31 cellular contexts compared by ENCODE assay signal in genomic region chr1:179287946-179288345, GRCh38. TPM values are rescaled to one million over a fixed set of nuclear protein-coding genes. Genes with fewer than 3 reads are reported as not detected.
DNase-seq lines count a peak whose midpoint lies in the region; ATAC-seq and TF ChIP-seq lines count a peak whose summit lies in the region.
"Had no signal": no experiment of that assay in that cellular context is flagged by ENCODE, and none has a peak within 500 bp of the region (broad histone marks: within the 10 kb centered on the region; RNA-seq: fewer than 3 reads in every experiment).

No MANE protein-coding gene starts in this region.

- no peak for ATAC-seq in PC-3
- ATAC-seq: CD8-positive, alpha-beta T cell; stimulated activated naive CD8-positive, alpha-beta T cell treated with anti-CD3 and anti-CD28 coated beads, Interleukin-15, amount 100 ng/mL, for 72 hours had no signal

- in situ Hi-C loops in ACHN (cut with HindIII; ENCODE audit: low pct_ligation_motif_present, low pct_unique_long_range_greater_than_20kb, low sequenced_read_pairs) (no loop called here), HAP-1 (cut with MboI; ENCODE audit: low sequenced_read_pairs) (no loop called here)

- peak; percentile 28 for DNase-seq in ACHN
- DNase-seq in PC-3: peak; percentile 44
- DNase-seq in kidney tubule cell (ENCODE audit: low spot score): peak; percentile 80
- no peak for DNase-seq in GF-D8 (lab: John Stamatoyannopoulos, UW)
- no peak for DNase-seq in HAP-1 (ENCODE audit: low spot score in 2 of 2)
- no peak for DNase-seq in activated CD4-positive, alpha-beta memory T cell treated with anti-CD3 and anti-CD28 coated beads for 36 hours
- DNase-seq in effector CD4-positive, alpha-beta T cell: no peak
- DNase-seq: activated CD4-positive, alpha-beta T cell treated with anti-CD3 and anti-CD28 coated beads for 4 hours; activated CD8-positive, alpha-beta memory T cell treated with anti-CD3 and anti-CD28 coated beads for 24 hours; activated effector memory CD4-positive, alpha-beta T cell treated with anti-CD3 and anti-CD28 coated beads, Interleukin-2, amount 50 U/mL, for 16 hours; activated naive CD8-positive, alpha-beta T cell treated with anti-CD3 and anti-CD28 coated beads for 36 hours; activated T-cell treated with anti-CD3 and anti-CD28 coated beads, Interleukin-2, amount 50 U/mL, for 1 hour; CD8-positive, alpha-beta T cell; central memory CD4-positive, alpha-beta T cell; dermis blood vessel endothelial cell; DMS79; GDM1; Karpas-422; MV-4-11; naive B cell; NCI-H1436 treated with DMSO at 0.1 percent for 48 hours; NCI-H2107; NCI-H446; nucleus accumbens; Right ventricle myocardium superior; stimulated activated CD8-positive, alpha-beta memory T cell treated with anti-CD3 and anti-CD28 coated beads, Interleukin-4, amount 100 ng/mL, for 48 hours; stimulated activated naive CD8-positive, alpha-beta T cell treated with anti-CD3 and anti-CD28 coated beads, Interleukin-15, amount 100 ng/mL, for 72 hours; tibial artery had no signal

- CTCF ChIA-PET in PC-3 (lab: Charles Lee): interaction anchor here (0.6 kb wide), 1 partner anchor 603 kb away, joined by 4 read pairs; no protein-coding TSS in a partner anchor
- CTCF ChIA-PET in activated CD4-positive, alpha-beta memory T cell treated with anti-CD3 and anti-CD28 coated beads for 36 hours (lab: Charles Lee): no interaction called here

- no peak overlapping the region for H3K27ac ChIP-seq in PC-3 (ENCODE audit: low read length)
- H3K27ac ChIP-seq: skin epidermis, tibial artery had no signal

- peaks cover 18% of the 10 kb centered on the region for H3K4me1 ChIP-seq in PC-3 (ENCODE audit: insufficient read depth, low read length)
- H3K4me1 ChIP-seq in HAP-1: peaks cover 3% of the 10 kb centered on the region; the same call in 1 of the 2 replicates

- H2AFZ ChIP-seq in PC-3 (ENCODE audit: low read length): no peak overlapping the region

- no peaks in the 10 kb centered on the region for H3K9me2 ChIP-seq in PC-3 (replicated peaks; ENCODE audit: low read length)

- no peak for TF ChIP-seq CTCF in PC-3 (conservative IDR thresholded peaks at IDR 0.05; ENCODE audit: low read depth, low read length)
- TF ChIP-seq CTCF in nephron (IDR thresholded peaks at IDR 0.05; ENCODE audit: unreplicated experiment in 3 of 3): no peak

- no TSS peak for BruUV-seq in PC-3 (replicated peaks; lab: Mats Ljungman, UMichigan)

- H3K4me3 Mint-ChIP-seq in nephron: no peak overlapping the region
- no peak overlapping the region for H3K4me3 Mint-ChIP-seq in activated CD4-positive, alpha-beta memory T cell treated with anti-CD3 and anti-CD28 coated beads for 36 hours
- H3K4me3 Mint-ChIP-seq: activated naive CD8-positive, alpha-beta T cell treated with anti-CD3 and anti-CD28 coated beads for 36 hours; CD8-positive, alpha-beta T cell; naive B cell; stimulated activated naive CD8-positive, alpha-beta T cell treated with anti-CD3 and anti-CD28 coated beads, Interleukin-15, amount 100 ng/mL, for 72 hours; T-helper 2 cell treated with Interferon-gamma antibody and Interleukin-4, amounts not matched to agents 5 μg/mL and 100 μg/mL, for 36 hours had no signal

- no peaks in the 10 kb centered on the region for H3K79me2 ChIP-seq in PC-3 (ENCODE audit: low read length)

- no peak overlapping the region for H3K4me3 ChIP-seq in PC-3 (ENCODE audit: low read length)
- no peak overlapping the region for H3K4me3 ChIP-seq in HAP-1
- H3K4me3 ChIP-seq: skin epidermis, tibial artery had no signal

- H3K27me3 ChIP-seq in PC-3 (ENCODE audit: low read length): no peaks in the 10 kb centered on the region
- no peaks in the 10 kb centered on the region for H3K27me3 ChIP-seq in HAP-1 (ENCODE audit: low read depth)
- H3K27me3 ChIP-seq: tibial artery had no signal

- H3K4me2 ChIP-seq in PC-3 (ENCODE audit: low read length): peak overlapping the region; percentile 47

- H3K36me3 ChIP-seq in PC-3 (ENCODE audit: low read depth, low read length): no peaks in the 10 kb centered on the region
- H3K36me3 ChIP-seq in HAP-1 (replicated peaks): no peaks in the 10 kb centered on the region
- H3K36me3 ChIP-seq: tibial artery had no signal

- no peak overlapping the region for H3K9ac ChIP-seq in PC-3 (ENCODE audit: low read length)

- H3K27me3 Mint-ChIP-seq in nephron (ENCODE audit: low read depth): no peaks in the 10 kb centered on the region
- H3K27me3 Mint-ChIP-seq in activated CD4-positive, alpha-beta memory T cell treated with anti-CD3 and anti-CD28 coated beads for 36 hours: no peaks in the 10 kb centered on the region
- H3K27me3 Mint-ChIP-seq: activated naive CD8-positive, alpha-beta T cell treated with anti-CD3 and anti-CD28 coated beads for 36 hours; stimulated activated naive CD8-positive, alpha-beta T cell treated with anti-CD3 and anti-CD28 coated beads, Interleukin-15, amount 100 ng/mL, for 72 hours had no signal

- intact Hi-C loops in PC-3 (cut with micrococcal nuclease): no loop called here
- intact Hi-C loops in activated CD4-positive, alpha-beta memory T cell treated with anti-CD3 and anti-CD28 coated beads for 36 hours (cut with micrococcal nuclease): no loop called here

- H3K9me3 ChIP-seq in PC-3 (ENCODE audit: low read length) (no peaks in the 10 kb centered on the region), HAP-1 (no peaks in the 10 kb centered on the region)
- H3K9me3 ChIP-seq: tibial artery had no signal

- H3K9me3 Mint-ChIP-seq in nephron: no peaks in the 10 kb centered on the region
- no peaks in the 10 kb centered on the region for H3K9me3 Mint-ChIP-seq in activated CD4-positive, alpha-beta memory T cell treated with anti-CD3 and anti-CD28 coated beads for 36 hours
- H3K9me3 Mint-ChIP-seq: activated naive CD8-positive, alpha-beta T cell treated with anti-CD3 and anti-CD28 coated beads for 36 hours; CD8-positive, alpha-beta T cell; stimulated activated naive CD8-positive, alpha-beta T cell treated with anti-CD3 and anti-CD28 coated beads, Interleukin-15, amount 100 ng/mL, for 72 hours; T-helper 2 cell treated with Interferon-gamma antibody and Interleukin-4, amounts not matched to agents 5 μg/mL and 100 μg/mL, for 36 hours had no signal

- no peaks in the 10 kb centered on the region for H3F3A ChIP-seq in PC-3 (ENCODE audit: low read length, unreplicated experiment)

- POLR2A ChIA-PET in PC-3 (lab: Charles Lee; ENCODE audit: unreplicated experiment): no interaction called here
- POLR2A ChIA-PET in activated CD4-positive, alpha-beta memory T cell treated with anti-CD3 and anti-CD28 coated beads for 36 hours (lab: Charles Lee): no interaction called here

- no peaks in the 10 kb centered on the region for H4K20me1 ChIP-seq in PC-3 (ENCODE audit: low read length)

- no peaks in the 10 kb centered on the region for H3K36me3 Mint-ChIP-seq in nephron (ENCODE audit: low read depth)
- H3K36me3 Mint-ChIP-seq in activated CD4-positive, alpha-beta memory T cell treated with anti-CD3 and anti-CD28 coated beads for 36 hours: no peaks in the 10 kb centered on the region
- H3K36me3 Mint-ChIP-seq: activated naive CD8-positive, alpha-beta T cell treated with anti-CD3 and anti-CD28 coated beads for 36 hours; CD8-positive, alpha-beta T cell; naive B cell had no signal

- H3K27ac Mint-ChIP-seq in nephron: peak overlapping the region; percentile 30 to 40 (median 33)
- no peak overlapping the region for H3K27ac Mint-ChIP-seq in activated CD4-positive, alpha-beta memory T cell treated with anti-CD3 and anti-CD28 coated beads for 36 hours
- H3K27ac Mint-ChIP-seq: activated naive CD8-positive, alpha-beta T cell treated with anti-CD3 and anti-CD28 coated beads for 36 hours; CD8-positive, alpha-beta T cell; naive B cell; stimulated activated naive CD8-positive, alpha-beta T cell treated with anti-CD3 and anti-CD28 coated beads, Interleukin-15, amount 100 ng/mL, for 72 hours; T-helper 2 cell treated with Interferon-gamma antibody and Interleukin-4, amounts not matched to agents 5 μg/mL and 100 μg/mL, for 36 hours had no signal

- no peaks in the 10 kb centered on the region for H3K4me1 Mint-ChIP-seq in nephron
- peaks cover 2% of the 10 kb centered on the region for H3K4me1 Mint-ChIP-seq in activated CD4-positive, alpha-beta memory T cell treated with anti-CD3 and anti-CD28 coated beads for 36 hours (ENCODE audit: low read depth)
- H3K4me1 Mint-ChIP-seq: stimulated activated naive CD8-positive, alpha-beta T cell treated with anti-CD3 and anti-CD28 coated beads, Interleukin-15, amount 100 ng/mL, for 72 hours had no signal

RNA-seq across cellular contexts. Expression of gene SOAT1, which starts 5.7 kb away (rescaled TPM):
- total RNA-seq in PC-3 (2014; rRNA removed): 8.6 and 10.5 TPM in 2 replicates
- 10 to 100 TPM; 37.8 to 42.9 TPM for total RNA-seq in activated CD4-positive, alpha-beta memory T cell treated with anti-CD3 and anti-CD28 coated beads for 36 hours

RNA-seq across cellular contexts. Expression of gene ABL2, which starts 58.5 kb away (rescaled TPM):
- 15.9 and 19.2 TPM in 2 replicates for total RNA-seq in PC-3 (2014; rRNA removed)
- 1 to 10 TPM; 8.8 to 9.1 TPM for total RNA-seq in activated CD4-positive, alpha-beta memory T cell treated with anti-CD3 and anti-CD28 coated beads for 36 hours

Comparison
In these comparisons a context has a peak if more than half of its experiments do, and no peak if none do; other contexts are left out.
1. DNase-seq: peak in ACHN (single experiment), PC-3 (single experiment) and kidney tubule cell (single experiment); none in GF-D8 (single experiment), HAP-1 (0 of 2), activated CD4-positive, alpha-beta memory T cell treated with anti-CD3 and anti-CD28 coated beads for 36 hours (single experiment) and effector CD4-positive, alpha-beta T cell (single experiment).